ENCODE assay signal across 13 cellular contexts in genomic region chr11:127651175-127651887, GRCh38.
DNase-seq lines count a peak whose midpoint lies in the region; ATAC-seq and TF ChIP-seq lines count a peak whose summit lies in the region.
"Had no signal": no experiment of that assay in that cellular context is flagged by ENCODE, and none has a peak within 500 bp of the region (broad histone marks: within the 10 kb centered on the region; RNA-seq: fewer than 3 reads in every experiment).

No MANE protein-coding gene starts in this region.

- H3K27me3 ChIP-seq in ACC112 (ENCODE audit: insufficient read depth, low read length) (no peaks in the 10 kb centered on the region), adipocyte (replicated peaks; ENCODE audit: control insufficient read depth, insufficient read depth, low read length) (no peaks in the 10 kb centered on the region)
- H3K27me3 ChIP-seq: SJCRH30, transverse colon had no signal

- no peak overlapping the region for H3K9ac ChIP-seq in adipocyte (ENCODE audit: low read length)

- peaks cover 6% of the 10 kb centered on the region for H3K4me1 ChIP-seq in ACC112 (ENCODE audit: control insufficient read depth, insufficient read depth, low read length, unreplicated experiment)
- H3K4me1 ChIP-seq in adipocyte (ENCODE audit: control insufficient read depth, insufficient read depth, low read length): no peaks in the 10 kb centered on the region
- H3K4me1 ChIP-seq: SJCRH30, transverse colon had no signal

- TF ChIP-seq CTCF in HFF-Myc (IDR thresholded peaks at IDR 0.05; ENCODE audit: low read depth, low read length, missing control alignments): no peak

- no peaks in the 10 kb centered on the region for H3K36me3 ChIP-seq in ACC112 (ENCODE audit: insufficient read depth, low read length)
- no peaks in the 10 kb centered on the region for H3K36me3 ChIP-seq in adipocyte (ENCODE audit: control insufficient read depth, insufficient read depth, low read length, severe bottlenecking)
- H3K36me3 ChIP-seq: SJCRH30, transverse colon had no signal

- peak; percentile 19 for DNase-seq in HFF-Myc (ENCODE audit: extremely low read depth, low read depth)
- DNase-seq in adipocyte (ENCODE audit: low read depth): peak; percentile 39
- DNase-seq in foreskin melanocyte: peak; percentile 97
- no peak for DNase-seq in inferior parietal cortex (ENCODE audit: extremely low spot score)
- DNase-seq in stimulated activated CD4-positive, alpha-beta T cell treated with anti-CD3 and anti-CD28 coated beads, Interleukin-4, amount 100 ng/mL, for 4 hours: no peak
- no peak for DNase-seq in NCI-H82 treated with DMSO at 0.1 percent for 48 hours (lab: John Stamatoyannopoulos, UW; ENCODE audit: unreplicated experiment)
- DNase-seq: activated CD8-positive, alpha-beta memory T cell treated with anti-CD3 and anti-CD28 coated beads, Interleukin-2, amount 10 ng/mL, durations not matched to agents 7 days and 5 days; GOT3; SJCRH30; transverse colon had no signal

- ATAC-seq in GM18520 (IDR thresholded peaks at IDR 0.05; ENCODE audit: unreplicated experiment): no peak
- ATAC-seq: activated CD8-positive, alpha-beta memory T cell treated with anti-CD3 and anti-CD28 coated beads, Interleukin-2, amount 10 ng/mL, durations not matched to agents 7 days and 5 days had no signal

- H3K9me3 ChIP-seq in adipocyte (ENCODE audit: control insufficient read depth, low read length): no peaks in the 10 kb centered on the region
- H3K9me3 ChIP-seq: SJCRH30, transverse colon had no signal

- H3K4me3 ChIP-seq in ACC112 (ENCODE audit: low read depth, low read length): no peak overlapping the region
- no peak overlapping the region for H3K4me3 ChIP-seq in HFF-Myc (replicated peaks; ENCODE audit: low read depth, low read length)
- no peak overlapping the region for H3K4me3 ChIP-seq in adipocyte (ENCODE audit: low read length)
- H3K4me3 ChIP-seq: SJCRH30, transverse colon had no signal

- no peaks in the 10 kb centered on the region for H3K79me2 ChIP-seq in ACC112 (ENCODE audit: control insufficient read depth, insufficient read depth, low read length, unreplicated experiment)

- H2AFZ ChIP-seq in ACC112 (ENCODE audit: low read length, unreplicated experiment): no peak overlapping the region

- peak overlapping the region; percentile 80 for H3K27ac ChIP-seq in ACC112 (ENCODE audit: low read depth, low read length)
- H3K27ac ChIP-seq: SJCRH30, transverse colon, VCaP had no signal

Comparison
In these comparisons a context has a peak if more than half of its experiments do, and no peak if none do; other contexts are left out.
1. DNase-seq: peak in HFF-Myc (single experiment), adipocyte (single experiment) and foreskin melanocyte (single experiment); none in inferior parietal cortex (single experiment), stimulated activated CD4-positive, alpha-beta T cell treated with anti-CD3 and anti-CD28 coated beads, Interleukin-4, amount 100 ng/mL, for 4 hours (0 of 2) and NCI-H82 treated with DMSO at 0.1 percent for 48 hours (single experiment).